In genomic region chr1:182388392-182389134, GRCh38 we compare ENCODE assay signal across 10 cellular contexts. TPM values are rescaled to one million over a fixed set of nuclear protein-coding genes. Genes with fewer than 3 reads are reported as not detected.
DNase-seq lines count a peak whose midpoint lies in the region; ATAC-seq and TF ChIP-seq lines count a peak whose summit lies in the region.
"Had no signal": no experiment of that assay in that cellular context is flagged by ENCODE, and none has a peak within 500 bp of the region (broad histone marks: within the 10 kb centered on the region; RNA-seq: fewer than 3 reads in every experiment).

No MANE protein-coding gene starts in this region.

- peak overlapping the region; percentile 62 for H3K27ac ChIP-seq in RWPE2 (ENCODE audit: poor library complexity, severe bottlenecking)

- TF ChIP-seq CTCF in RWPE2 (IDR thresholded peaks at IDR 0.05; ENCODE audit: poor library complexity, severe bottlenecking) (no peak), progenitor cell of endocrine pancreas (IDR thresholded peaks at IDR 0.05; ENCODE audit: unreplicated experiment) (no peak)

- H3K36me3 ChIP-seq in RWPE2 (ENCODE audit: low read depth), result peaks cover 71% of the 10 kb centered on the region

- H3K36me3 Mint-ChIP-seq in progenitor cell of endocrine pancreas (ENCODE audit: insufficient read depth), result peaks cover 55% of the 10 kb centered on the region

- no peaks in the 10 kb centered on the region for H3K4me1 ChIP-seq in RWPE2 (ENCODE audit: insufficient read depth, poor library complexity, severe bottlenecking)

- no peaks in the 10 kb centered on the region for H3K9me3 Mint-ChIP-seq in progenitor cell of endocrine pancreas (ENCODE audit: low read depth)
- H3K9me3 Mint-ChIP-seq: naive B cell had no signal

- H3K9me3 ChIP-seq in RWPE2 (ENCODE audit: severe bottlenecking), result no peaks in the 10 kb centered on the region

- peak overlapping the region; percentile 94 for H3K27ac Mint-ChIP-seq in progenitor cell of endocrine pancreas

- H3K27me3 ChIP-seq in RWPE2 (ENCODE audit: insufficient read depth, poor library complexity, severe bottlenecking), result no peaks in the 10 kb centered on the region

- DNase-seq in CMK (ENCODE audit: low read depth) (peak; percentile 46), RWPE2 (ENCODE audit: low spot score) (no peak), globus pallidus (ENCODE audit: low spot score) (peak; percentile 14), progenitor cell of endocrine pancreas (ENCODE audit: low spot score, unreplicated experiment) (no peak), OCI-M1 (lab: John Stamatoyannopoulos, UW) (no peak), NCI-H1930 (lab: John Stamatoyannopoulos, UW) (no peak), D341Med (ENCODE audit: low spot score) (no peak), H4 (ENCODE audit: low spot score) (no peak)
- DNase-seq: naive B cell, NCI-H748 treated with DMSO at 0.1 percent for 48 hours had no signal

- H3K27me3 Mint-ChIP-seq in progenitor cell of endocrine pancreas, result no peaks in the 10 kb centered on the region
- H3K27me3 Mint-ChIP-seq: naive B cell had no signal

- peaks cover 37% of the 10 kb centered on the region for H3K4me1 Mint-ChIP-seq in progenitor cell of endocrine pancreas (ENCODE audit: low read depth)

- peak overlapping the region; percentile 91 for H3K4me3 ChIP-seq in RWPE2 (ENCODE audit: severe bottlenecking)

- ATAC-seq in RWPE2 (ENCODE audit: low read depth), result no peak

- H3K4me3 Mint-ChIP-seq in progenitor cell of endocrine pancreas (ENCODE audit: low read depth), result peak overlapping the region; percentile 95

RNA-seq across cellular contexts. Expression of gene GLUL, which starts 3.0 kb away (rescaled TPM):
- 666 and 734 TPM in 2 replicates for total RNA-seq in progenitor cell of endocrine pancreas
- 22.0 and 24.9 TPM in 2 replicates for total RNA-seq in H4 (2014; rRNA removed; shearing (Covaris generic))

RNA-seq across cellular contexts. Expression of gene TEDDM1, which starts 11.9 kb away (rescaled TPM):
- not detected in 2 replicates for total RNA-seq in progenitor cell of endocrine pancreas
- not detected in 2 replicates for total RNA-seq in H4 (2014; rRNA removed; shearing (Covaris generic))

Comparison
In these comparisons a context has a peak if more than half of its experiments do, and no peak if none do; other contexts are left out.
1. DNase-seq: peak in CMK (single experiment) and globus pallidus (single experiment); none in RWPE2 (single experiment), progenitor cell of endocrine pancreas (single experiment), OCI-M1 (single experiment), NCI-H1930 (0 of 2), D341Med (single experiment) and H4 (single experiment).
2. RNA of gene GLUL, which starts 3.0 kb away (total RNA-seq): 666 to 734 TPM in progenitor cell of endocrine pancreas; 22.0 to 24.9 TPM in H4; every median in the first group is over 10 times any median in the second.